In the genomic region with DNA sequence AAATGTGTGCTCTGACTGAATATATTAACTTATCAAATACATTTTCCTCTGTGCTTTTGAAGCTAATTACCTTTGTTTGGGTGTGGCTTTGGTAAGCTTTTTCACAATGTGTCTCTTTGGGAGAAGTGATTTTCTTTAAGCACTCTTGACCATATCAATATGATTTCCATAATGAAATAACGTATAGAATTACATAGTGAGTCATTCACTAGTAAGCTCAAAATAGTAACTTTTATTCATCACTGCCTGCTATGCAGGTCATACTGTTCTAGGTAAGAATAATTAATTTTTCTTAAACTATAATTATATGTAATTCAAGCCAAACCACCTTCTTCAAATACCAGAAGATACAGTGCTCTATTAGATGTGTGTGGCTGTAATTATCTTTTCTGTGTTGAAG, we compare ENCODE assay signal across 18 cellular contexts.
DNase-seq lines count a peak whose midpoint lies in the region; ATAC-seq and TF ChIP-seq lines count a peak whose summit lies in the region.
"Had no signal": no experiment of that assay in that cellular context is flagged by ENCODE, and none has a peak within 500 bp of the region (broad histone marks: within the 10 kb centered on the region; RNA-seq: fewer than 3 reads in every experiment).

No MANE protein-coding gene starts in this region.

- ATAC-seq in foreskin keratinocyte: peak; percentile 37
- ATAC-seq: GM23338 had no signal

- TF ChIP-seq CTCF in RWPE1 (conservative IDR thresholded peaks at IDR 0.05; ENCODE audit: low read depth): no peak
- no peak for TF ChIP-seq CTCF in foreskin keratinocyte (conservative IDR thresholded peaks at IDR 0.05)

- CTCF ChIA-PET in RWPE1 (lab: Yijun Ruan, JAX): no interaction called here

- DNase-seq in COLO829 (ENCODE audit: low spot score): peak; percentile 8
- DNase-seq in HCEC 1CT: peak; percentile 12
- DNase-seq in RWPE1 (ENCODE audit: low spot score): peak; percentile 12
- no peak for DNase-seq in foreskin keratinocyte
- DNase-seq in KG1 (lab: John Stamatoyannopoulos, UW): no peak
- DNase-seq in stimulated activated CD4-positive, alpha-beta T cell treated with anti-CD3 and anti-CD28 coated beads, Interleukin-4, amount 100 ng/mL, for 24 hours: no peak
- DNase-seq: BE2C; Calu3; CD4-positive, alpha-beta T cell; CD8-positive, alpha-beta memory T cell; COR-L47; DMS53; DMS79 treated with DMSO at 0.1 percent for 48 hours; GF-D8; H9; HFFc6 had no signal

- no peaks in the 10 kb centered on the region for H3K27me3 ChIP-seq in foreskin keratinocyte
- H3K27me3 ChIP-seq: BLaER1 treated with 17β-estradiol and CSF1 and Interleukin-3, amounts not matched to agents 10 nM and 100 nM had no signal

- no peaks in the 10 kb centered on the region for H3K4me1 ChIP-seq in foreskin keratinocyte
- H3K4me1 ChIP-seq: BE2C had no signal

- POLR2A ChIA-PET in RWPE1 (lab: Yijun Ruan, JAX; ENCODE audit: low non-redundant PET): no interaction called here

- H3K27ac ChIP-seq in RWPE1: no peak overlapping the region
- H3K27ac ChIP-seq in foreskin keratinocyte: no peak overlapping the region
- H3K27ac ChIP-seq: BLaER1 treated with 17β-estradiol and CSF1 and Interleukin-3, amounts not matched to agents 10 nM and 100 nM had no signal

Comparison
In these comparisons a context has a peak if more than half of its experiments do, and no peak if none do; other contexts are left out.
1. DNase-seq: peak in COLO829 (single experiment), HCEC 1CT (single experiment) and RWPE1 (single experiment); none in foreskin keratinocyte (0 of 2), KG1 (single experiment) and stimulated activated CD4-positive, alpha-beta T cell treated with anti-CD3 and anti-CD28 coated beads, Interleukin-4, amount 100 ng/mL, for 24 hours (single experiment).